In the genomic region with DNA sequence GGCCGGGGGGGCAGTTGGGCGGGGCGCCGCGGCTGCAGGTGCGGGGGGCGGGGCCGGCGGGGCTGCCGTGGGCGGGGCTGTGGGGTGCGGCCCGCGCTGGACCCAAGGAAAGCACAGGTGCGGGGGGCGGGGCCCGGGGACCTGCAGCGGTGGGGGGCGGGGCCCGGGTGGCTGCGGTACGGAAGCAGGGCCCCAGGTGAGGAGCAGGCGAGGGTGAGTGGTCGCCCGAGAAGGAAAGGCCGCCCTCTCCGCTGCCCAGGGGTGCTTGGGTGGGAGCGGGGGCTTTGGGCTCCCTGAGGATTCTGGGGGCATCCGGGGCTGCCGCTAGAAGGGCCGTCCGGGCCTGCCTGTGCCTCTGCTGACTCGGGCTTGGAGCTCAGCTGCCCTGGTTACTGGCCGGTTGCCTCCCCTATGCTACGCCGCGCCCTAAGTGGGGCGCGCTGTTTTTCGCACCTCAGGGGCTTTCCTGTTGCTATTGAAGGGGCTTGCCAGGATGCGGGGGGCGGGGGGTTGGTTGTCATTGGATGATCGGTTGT, we compare ENCODE assay signal across 1 cellular context.
TF ChIP-seq lines count a peak whose summit lies in the region.

No MANE protein-coding gene starts in this region.

TF ChIP-seq in GM12878, 131 proteins besides CTCF, POLR2A, EP300 and RAD21 (continued from another document):
- TF ChIP-seq MEF2A (IDR thresholded peaks at IDR 0.05; ENCODE audit: insufficient read depth, low read depth, low read length) (no peak), TCF3 (IDR thresholded peaks at IDR 0.05; ENCODE audit: borderline replicate concordance, insufficient read depth, low read depth, low read length) (no peak), SUZ12 (IDR thresholded peaks at IDR 0.05; ENCODE audit: unreplicated experiment) (no peak), STAT1 (conservative IDR thresholded peaks at IDR 0.05) (no peak), ETV6 (conservative IDR thresholded peaks at IDR 0.05 in 1 of 2, IDR thresholded peaks at IDR 0.05 in 1 of 2; ENCODE audit: borderline replicate concordance in 1 of 2, low read depth in 1 of 2) (no peak), HCFC1 (IDR thresholded peaks at IDR 0.05; ENCODE audit: low read length) (no peak)
- TF ChIP-seq, protein P1, sequence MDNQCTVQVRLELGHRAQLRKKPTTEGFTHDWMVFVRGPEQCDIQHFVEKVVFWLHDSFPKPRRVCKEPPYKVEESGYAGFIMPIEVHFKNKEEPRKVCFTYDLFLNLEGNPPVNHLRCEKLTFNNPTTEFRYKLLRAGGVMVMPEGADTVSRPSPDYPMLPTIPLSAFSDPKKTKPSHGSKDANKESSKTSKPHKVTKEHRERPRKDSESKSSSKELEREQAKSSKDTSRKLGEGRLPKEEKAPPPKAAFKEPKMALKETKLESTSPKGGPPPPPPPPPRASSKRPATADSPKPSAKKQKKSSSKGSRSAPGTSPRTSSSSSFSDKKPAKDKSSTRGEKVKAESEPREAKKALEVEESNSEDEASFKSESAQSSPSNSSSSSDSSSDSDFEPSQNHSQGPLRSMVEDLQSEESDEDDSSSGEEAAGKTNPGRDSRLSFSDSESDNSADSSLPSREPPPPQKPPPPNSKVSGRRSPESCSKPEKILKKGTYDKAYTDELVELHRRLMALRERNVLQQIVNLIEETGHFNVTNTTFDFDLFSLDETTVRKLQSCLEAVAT (IDR thresholded peaks at IDR 0.05) = no peak
- TF ChIP-seq, protein P2, sequence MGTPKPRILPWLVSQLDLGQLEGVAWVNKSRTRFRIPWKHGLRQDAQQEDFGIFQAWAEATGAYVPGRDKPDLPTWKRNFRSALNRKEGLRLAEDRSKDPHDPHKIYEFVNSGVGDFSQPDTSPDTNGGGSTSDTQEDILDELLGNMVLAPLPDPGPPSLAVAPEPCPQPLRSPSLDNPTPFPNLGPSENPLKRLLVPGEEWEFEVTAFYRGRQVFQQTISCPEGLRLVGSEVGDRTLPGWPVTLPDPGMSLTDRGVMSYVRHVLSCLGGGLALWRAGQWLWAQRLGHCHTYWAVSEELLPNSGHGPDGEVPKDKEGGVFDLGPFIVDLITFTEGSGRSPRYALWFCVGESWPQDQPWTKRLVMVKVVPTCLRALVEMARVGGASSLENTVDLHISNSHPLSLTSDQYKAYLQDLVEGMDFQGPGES (IDR thresholded peaks at IDR 0.05) = no peak
TF ChIP-seq in GM12878: peak in this region for 0.
